ENCODE assay signal across 28 cellular contexts in the genomic region with DNA sequence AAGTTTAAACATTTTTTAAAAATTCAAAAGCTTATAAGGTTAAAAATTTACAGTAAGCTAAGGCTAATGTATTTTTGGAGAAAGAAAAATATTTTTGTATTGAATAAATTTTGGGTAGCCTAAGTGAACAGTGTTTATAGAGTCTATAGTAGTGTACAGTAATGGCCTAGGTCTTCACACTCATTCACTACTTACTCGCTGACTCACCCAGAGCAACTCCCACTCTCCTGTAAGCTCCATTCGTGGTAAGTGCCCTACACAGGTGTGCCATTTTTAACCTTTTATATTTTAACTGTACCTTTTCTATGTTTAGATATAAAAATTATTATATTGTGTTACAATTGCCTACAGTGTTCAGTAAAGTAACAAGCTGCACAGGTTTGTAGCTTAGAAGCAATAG.
"Had no signal": no experiment of that assay in that cellular context is flagged by ENCODE, and none has a peak within 500 bp of the region (broad histone marks: within the 10 kb centered on the region; RNA-seq: fewer than 3 reads in every experiment).

No MANE protein-coding gene starts in this region.

- ATAC-seq: activated naive CD8-positive, alpha-beta T cell treated with anti-CD3 and anti-CD28 coated beads, Interleukin-2, amount 50 U/mL, for 24 hours; activated T-cell treated with anti-CD3 and anti-CD28 coated beads, Interleukin-2, amount 50 U/mL, for 4 hours; K562; PC-3; T-cell; T-helper 17 cell had no signal

- DNase-seq: activated B cell treated with CpG ODN at 0.5 μM for 24 hours; activated CD4-positive, alpha-beta memory T cell treated with anti-CD3 and anti-CD28 coated beads for 36 hours; activated CD4-positive, alpha-beta T cell treated with anti-CD3 and anti-CD28 coated beads for 4 hours; activated CD4-positive, alpha-beta T cell treated with anti-CD3 and anti-CD28 coated beads, Interleukin-2, amount 50 U/mL, for 1 hour; activated CD4-positive, CD25-positive, alpha-beta regulatory T cell treated with anti-CD3 and anti-CD28 coated beads, Interleukin-2, amount 50 U/mL, for 72 hours; activated CD8-positive, alpha-beta memory T cell treated with anti-CD3 and anti-CD28 coated beads, Interleukin-2, amount 50 U/mL, for 4 hours; activated effector memory CD4-positive, alpha-beta T cell treated with Interleukin-2 at 50 U/mL for 16 hours; activated naive CD4-positive, alpha-beta T cell treated with anti-CD3 and anti-CD28 coated beads, Interleukin-2, amount 10 ng/mL, durations not matched to agents 7 days and 5 days; activated naive CD8-positive, alpha-beta T cell treated with anti-CD3 and anti-CD28 coated beads, Interleukin-2, amount 50 U/mL, for 24 hours; activated T-cell treated with anti-CD3 and anti-CD28 coated beads for 4 hours; activated T-cell treated with anti-CD3 and anti-CD28 coated beads, Interleukin-2, amount 50 U/mL, for 4 hours; aorta; brain microvascular endothelial cell; NCI-H2171 treated with DMSO at 0.1 percent for 48 hours; NCI-H2227 treated with DMSO at 0.1 percent for 48 hours; NCI-H524 treated with DMSO at 0.1 percent for 48 hours; PC-3; Peyer's patch; RPMI8226; SHP77 treated with DMSO at 0.1 percent for 48 hours; SK-N-SH; T-cell; T-helper 17 cell had no signal

- H3K27ac Mint-ChIP-seq: activated B cell treated with CpG ODN at 0.5 μM for 24 hours; activated CD4-positive, alpha-beta memory T cell treated with anti-CD3 and anti-CD28 coated beads for 36 hours; activated naive CD4-positive, alpha-beta T cell treated with anti-CD3 and anti-CD28 coated beads, Interleukin-2, amount 10 ng/mL, durations not matched to agents 7 days and 5 days; activated naive CD8-positive, alpha-beta T cell; activated naive CD8-positive, alpha-beta T cell treated with anti-CD3 and anti-CD28 coated beads, Interleukin-2, amount 50 U/mL, for 24 hours; T-cell; T-helper 17 cell had no signal

- H3K27me3 ChIP-seq: brain microvascular endothelial cell, Peyer's patch, SJSA1 had no signal

- H3K36me3 ChIP-seq: brain microvascular endothelial cell, Peyer's patch, SJSA1 had no signal

- H3K27me3 Mint-ChIP-seq: activated B cell treated with CpG ODN at 0.5 μM for 24 hours; activated CD4-positive, alpha-beta memory T cell treated with anti-CD3 and anti-CD28 coated beads for 36 hours; activated naive CD4-positive, alpha-beta T cell treated with anti-CD3 and anti-CD28 coated beads, Interleukin-2, amount 10 ng/mL, durations not matched to agents 7 days and 5 days; central memory CD8-positive, alpha-beta T cell; T-cell; T-helper 17 cell had no signal

- H3K9me3 Mint-ChIP-seq: activated B cell treated with CpG ODN at 0.5 μM for 24 hours; activated CD4-positive, alpha-beta memory T cell treated with anti-CD3 and anti-CD28 coated beads for 36 hours; activated naive CD4-positive, alpha-beta T cell treated with anti-CD3 and anti-CD28 coated beads, Interleukin-2, amount 10 ng/mL, durations not matched to agents 7 days and 5 days; activated naive CD8-positive, alpha-beta T cell treated with anti-CD3 and anti-CD28 coated beads, Interleukin-2, amount 50 U/mL, for 24 hours; activated T-cell treated with anti-CD3 and anti-CD28 coated beads, Interleukin-2, amount 50 U/mL, for 4 hours had no signal

- H3K36me3 Mint-ChIP-seq: activated CD4-positive, alpha-beta memory T cell treated with anti-CD3 and anti-CD28 coated beads for 36 hours; activated naive CD4-positive, alpha-beta T cell treated with anti-CD3 and anti-CD28 coated beads, Interleukin-2, amount 10 ng/mL, durations not matched to agents 7 days and 5 days; activated naive CD8-positive, alpha-beta T cell; T-cell had no signal

- H3K4me1 Mint-ChIP-seq: activated B cell treated with CpG ODN at 0.5 μM for 24 hours; activated naive CD4-positive, alpha-beta T cell treated with anti-CD3 and anti-CD28 coated beads, Interleukin-2, amount 10 ng/mL, durations not matched to agents 7 days and 5 days; activated naive CD8-positive, alpha-beta T cell treated with anti-CD3 and anti-CD28 coated beads, Interleukin-2, amount 50 U/mL, for 24 hours; central memory CD8-positive, alpha-beta T cell; T-cell; T-helper 17 cell had no signal

- H3K27ac ChIP-seq: brain microvascular endothelial cell, Peyer's patch, SJSA1, VCaP had no signal

- H3K4me3 Mint-ChIP-seq: activated B cell treated with CpG ODN at 0.5 μM for 24 hours; activated CD4-positive, alpha-beta memory T cell treated with anti-CD3 and anti-CD28 coated beads for 36 hours; activated naive CD4-positive, alpha-beta T cell treated with anti-CD3 and anti-CD28 coated beads, Interleukin-2, amount 10 ng/mL, durations not matched to agents 7 days and 5 days; activated naive CD8-positive, alpha-beta T cell; activated naive CD8-positive, alpha-beta T cell treated with anti-CD3 and anti-CD28 coated beads, Interleukin-2, amount 50 U/mL, for 24 hours; activated T-cell treated with anti-CD3 and anti-CD28 coated beads, Interleukin-2, amount 50 U/mL, for 4 hours; central memory CD8-positive, alpha-beta T cell; T-cell; T-helper 17 cell had no signal

- H3K4me3 ChIP-seq: K562, Peyer's patch, SJSA1 had no signal

- H3K4me1 ChIP-seq: Peyer's patch, SJSA1 had no signal

- H3K9me3 ChIP-seq: Peyer's patch, SJSA1, SK-N-SH had no signal
